Comparison of ENCODE assay signal across 16 cellular contexts in the genomic region with DNA sequence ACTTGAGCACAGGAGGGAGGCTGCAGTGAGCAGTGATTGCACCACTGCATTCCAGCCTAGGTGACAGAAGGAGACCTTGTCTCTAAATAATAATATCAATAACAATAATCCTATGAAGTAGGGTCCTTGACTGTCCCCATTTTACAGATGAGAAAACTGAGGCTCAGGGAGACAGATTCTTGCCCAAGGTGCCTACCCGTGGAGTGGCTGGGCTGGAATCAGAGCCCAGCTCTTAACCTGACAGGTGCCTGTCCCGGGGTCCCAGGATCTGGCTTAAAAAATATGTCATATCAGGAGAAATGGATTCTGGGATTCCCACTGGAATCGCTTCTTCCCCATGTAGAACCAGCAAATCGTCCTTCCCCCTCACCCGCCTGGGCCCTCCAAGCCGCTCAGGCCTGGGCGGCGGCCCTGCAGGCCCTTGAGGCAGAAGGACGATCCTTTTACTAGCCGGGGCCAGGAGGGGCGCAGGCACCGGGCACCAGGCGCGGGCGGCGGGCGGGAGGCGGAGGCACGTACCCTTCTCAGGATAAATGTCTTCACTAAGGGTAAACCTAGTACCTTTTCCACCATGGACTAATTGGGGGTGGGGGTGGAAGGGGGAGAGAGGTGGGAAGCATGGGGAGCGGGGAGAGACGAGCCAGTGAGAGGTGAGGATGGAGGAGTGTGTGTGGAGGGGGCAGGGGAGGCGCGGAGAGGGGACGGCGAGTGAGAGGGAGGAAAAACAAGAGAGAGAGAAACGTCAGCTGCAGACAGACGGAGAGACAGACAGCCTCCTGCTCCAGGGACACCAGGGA.
DNase-seq lines count a peak whose midpoint lies in the region; ATAC-seq, FAIRE-seq and TF ChIP-seq lines count a peak whose summit lies in the region.
"Had no signal": no experiment of that assay in that cellular context is flagged by ENCODE, and none has a peak within 500 bp of the region (broad histone marks: within the 10 kb centered on the region; RNA-seq: fewer than 3 reads in every experiment).

No MANE protein-coding gene starts in this region.

- intact Hi-C loops in activated B cell treated with CpG ODN at 0.5 μM for 24 hours (cut with micrococcal nuclease), result no loop called here

- H3K27ac Mint-ChIP-seq in activated naive CD8-positive, alpha-beta T cell treated with anti-CD3 and anti-CD28 coated beads, Interleukin-2, amount 10 ng/mL, durations not matched to agents 7 days and 5 days, result no peak overlapping the region
- no peak overlapping the region for H3K27ac Mint-ChIP-seq in activated naive CD8-positive, alpha-beta T cell treated with anti-CD3 and anti-CD28 coated beads for 36 hours
- no peak overlapping the region for H3K27ac Mint-ChIP-seq in activated B cell treated with CpG ODN at 0.5 μM for 24 hours
- H3K27ac Mint-ChIP-seq in type B pancreatic cell, result no peak overlapping the region

- H3K4me1 Mint-ChIP-seq in activated naive CD8-positive, alpha-beta T cell treated with anti-CD3 and anti-CD28 coated beads, Interleukin-2, amount 10 ng/mL, durations not matched to agents 7 days and 5 days, result peaks cover 2% of the 10 kb centered on the region
- H3K4me1 Mint-ChIP-seq in activated naive CD8-positive, alpha-beta T cell treated with anti-CD3 and anti-CD28 coated beads for 36 hours, result peaks cover 3% of the 10 kb centered on the region
- H3K4me1 Mint-ChIP-seq in activated B cell treated with CpG ODN at 0.5 μM for 24 hours (peaks cover 10% of the 10 kb centered on the region), type B pancreatic cell (ENCODE audit: unreplicated experiment) (no peaks in the 10 kb centered on the region)

- CTCF ChIA-PET in activated B cell treated with CpG ODN at 0.5 μM for 24 hours (lab: Charles Lee), result no interaction called here

- FAIRE-seq in keratinocyte (lab: Jason Lieb, UNC), result no peak
- FAIRE-seq: urothelium cell line had no signal

- H4K20me1 ChIP-seq in keratinocyte (ENCODE audit: control insufficient read depth, extremely low read depth, insufficient read depth, low read length), result peaks cover 2% of the 10 kb centered on the region

- dilution Hi-C loops in keratinocyte (cut with MboI; ENCODE audit: extremely low pct_ligation_motif_present, low sequenced_read_pairs), result no loop called here

- H3K9me3 ChIP-seq in keratinocyte (ENCODE audit: control insufficient read depth, low read depth, low read length), result no peaks in the 10 kb centered on the region
- H3K9me3 ChIP-seq: gastrocnemius medialis, neutrophil had no signal

- H3K27ac ChIP-seq in keratinocyte (ENCODE audit: control insufficient read depth, insufficient read depth, low read length), result no peak overlapping the region
- H3K27ac ChIP-seq: gastrocnemius medialis, neutrophil, RWPE1 had no signal

- H3K4me1 ChIP-seq in keratinocyte (ENCODE audit: control insufficient read depth, extremely low read depth, insufficient read depth, low read length), result no peaks in the 10 kb centered on the region
- H3K4me1 ChIP-seq: gastrocnemius medialis had no signal

- H3K9ac ChIP-seq in keratinocyte (ENCODE audit: control insufficient read depth, extremely low read depth, insufficient read depth, low read length), result peak overlapping the region; percentile 37

- H3K79me2 ChIP-seq in keratinocyte (ENCODE audit: control insufficient read depth, insufficient read depth, low read length), result no peaks in the 10 kb centered on the region

- peak overlapping the region; percentile 68 for H2AFZ ChIP-seq in keratinocyte (ENCODE audit: control insufficient read depth, low read length)

- no peaks in the 10 kb centered on the region for H3K36me3 Mint-ChIP-seq in activated naive CD8-positive, alpha-beta T cell treated with anti-CD3 and anti-CD28 coated beads, Interleukin-2, amount 10 ng/mL, durations not matched to agents 7 days and 5 days
- H3K36me3 Mint-ChIP-seq in activated naive CD8-positive, alpha-beta T cell treated with anti-CD3 and anti-CD28 coated beads for 36 hours, result no peaks in the 10 kb centered on the region
- H3K36me3 Mint-ChIP-seq in activated B cell treated with CpG ODN at 0.5 μM for 24 hours (ENCODE audit: low read depth), result no peaks in the 10 kb centered on the region
- H3K36me3 Mint-ChIP-seq in type B pancreatic cell, result no peaks in the 10 kb centered on the region

- peak overlapping the region; percentile 32 for H3K4me3 Mint-ChIP-seq in activated naive CD8-positive, alpha-beta T cell treated with anti-CD3 and anti-CD28 coated beads, Interleukin-2, amount 10 ng/mL, durations not matched to agents 7 days and 5 days
- no peak overlapping the region for H3K4me3 Mint-ChIP-seq in activated naive CD8-positive, alpha-beta T cell treated with anti-CD3 and anti-CD28 coated beads for 36 hours
- H3K4me3 Mint-ChIP-seq in activated B cell treated with CpG ODN at 0.5 μM for 24 hours (peak overlapping the region; percentile 11), type B pancreatic cell (peak overlapping the region; percentile 52)

- H3K9me1 ChIP-seq in keratinocyte (ENCODE audit: control insufficient read depth, extremely low read depth, insufficient read depth, low read length), result no peaks in the 10 kb centered on the region

- no peaks in the 10 kb centered on the region for H3K36me3 ChIP-seq in keratinocyte (ENCODE audit: control insufficient read depth in 2 of 2, extremely low read depth in 1 of 2, insufficient read depth in 2 of 2, low read length in 2 of 2)
- H3K36me3 ChIP-seq: gastrocnemius medialis, neutrophil had no signal

- peak overlapping the region; percentile 32 for H3K4me2 ChIP-seq in keratinocyte (ENCODE audit: control insufficient read depth, extremely low read depth, insufficient read depth, low read depth, low read length)

- ATAC-seq in activated naive CD8-positive, alpha-beta T cell treated with anti-CD3 and anti-CD28 coated beads, Interleukin-2, amount 10 ng/mL, durations not matched to agents 7 days and 5 days (ENCODE audit: low read depth), result no peak
- ATAC-seq in activated B cell treated with CpG ODN at 0.5 μM for 24 hours (ENCODE audit: low read depth) (peak; percentile 14), GM19395 (IDR thresholded peaks at IDR 0.05; ENCODE audit: unreplicated experiment) (no peak)
- ATAC-seq in activated CD4-positive, CD25-positive, alpha-beta regulatory T cell treated with anti-CD3 and anti-CD28 coated beads, Interleukin-2, amount 50 U/mL, for 24 hours, result no peak
- ATAC-seq: gastrocnemius medialis, left lobe of liver had no signal

- POLR2A ChIA-PET in activated naive CD8-positive, alpha-beta T cell treated with anti-CD3 and anti-CD28 coated beads, Interleukin-2, amount 10 ng/mL, durations not matched to agents 7 days and 5 days (lab: Charles Lee), result no interaction called here
- POLR2A ChIA-PET in activated B cell treated with CpG ODN at 0.5 μM for 24 hours (lab: Charles Lee), result no interaction called here

- no peak overlapping the region for H3K4me3 ChIP-seq in keratinocyte (ENCODE audit: control insufficient read depth in 2 of 3, extremely low read depth in 1 of 3, insufficient read depth in 2 of 3, low read depth in 1 of 3, low read length in 3 of 3)

- H3K9me3 Mint-ChIP-seq in activated naive CD8-positive, alpha-beta T cell treated with anti-CD3 and anti-CD28 coated beads, Interleukin-2, amount 10 ng/mL, durations not matched to agents 7 days and 5 days, result no peaks in the 10 kb centered on the region
- H3K9me3 Mint-ChIP-seq in activated naive CD8-positive, alpha-beta T cell treated with anti-CD3 and anti-CD28 coated beads for 36 hours, result peaks cover 3% of the 10 kb centered on the region
- no peaks in the 10 kb centered on the region for H3K9me3 Mint-ChIP-seq in activated B cell treated with CpG ODN at 0.5 μM for 24 hours
- no peaks in the 10 kb centered on the region for H3K9me3 Mint-ChIP-seq in type B pancreatic cell

- TF ChIP-seq CTCF in activated B cell treated with CpG ODN at 0.5 μM for 24 hours (IDR thresholded peaks at IDR 0.05) (no peak), keratinocyte (optimal IDR thresholded peaks at IDR 0.05 in 1 of 3, IDR thresholded peaks at IDR 0.05 in 1 of 3, conservative IDR thresholded peaks at IDR 0.05 in 1 of 3; ENCODE audit: extremely low read depth in 1 of 3, insufficient read depth in 2 of 3, low read length in 3 of 3) (no peak), type B pancreatic cell (conservative IDR thresholded peaks at IDR 0.05) (no peak)

- H3K27me3 Mint-ChIP-seq in activated naive CD8-positive, alpha-beta T cell treated with anti-CD3 and anti-CD28 coated beads, Interleukin-2, amount 10 ng/mL, durations not matched to agents 7 days and 5 days, result peaks cover 18% of the 10 kb centered on the region
- peaks cover 52% of the 10 kb centered on the region for H3K27me3 Mint-ChIP-seq in activated naive CD8-positive, alpha-beta T cell treated with anti-CD3 and anti-CD28 coated beads for 36 hours
- H3K27me3 Mint-ChIP-seq in activated B cell treated with CpG ODN at 0.5 μM for 24 hours (peaks cover 33% of the 10 kb centered on the region), type B pancreatic cell (peaks cover 8% of the 10 kb centered on the region)

- peaks cover 14% of the 10 kb centered on the region for H3K27me3 ChIP-seq in keratinocyte (ENCODE audit: control insufficient read depth, extremely low read depth, insufficient read depth, low read length)

- DNase-seq in activated naive CD8-positive, alpha-beta T cell treated with anti-CD3 and anti-CD28 coated beads, Interleukin-2, amount 10 ng/mL, durations not matched to agents 7 days and 5 days, result no peak
- no peak for DNase-seq in activated naive CD8-positive, alpha-beta T cell treated with anti-CD3 and anti-CD28 coated beads for 36 hours
- DNase-seq in activated B cell treated with CpG ODN at 0.5 μM for 24 hours (no peak), keratinocyte (ENCODE audit: low read depth, low spot score) (no peak), type B pancreatic cell (ENCODE audit: extremely low spot score, unreplicated experiment) (no peak)
- no peak for DNase-seq in central memory CD4-positive, alpha-beta T cell
- DNase-seq: gastrocnemius medialis; NCI-H1417 treated with DMSO at 0.1 percent for 48 hours; NCI-H446 treated with DMSO at 0.1 percent for 48 hours; stimulated activated CD4-positive, alpha-beta T cell treated with anti-CD3 and anti-CD28 coated beads, Interleukin-15, amount 100 ng/mL, for 24 hours had no signal
